18 cellular contexts compared by ENCODE assay signal in genomic region chr2:72415256-72415655, GRCh38.
DNase-seq lines count a peak whose midpoint lies in the region; ATAC-seq and TF ChIP-seq lines count a peak whose summit lies in the region.
"Had no signal": no experiment of that assay in that cellular context is flagged by ENCODE, and none has a peak within 500 bp of the region (broad histone marks: within the 10 kb centered on the region; RNA-seq: fewer than 3 reads in every experiment).

No MANE protein-coding gene starts in this region.

- H4K8ac ChIP-seq in mesenchymal stem cell (ENCODE audit: low read length) = no peak overlapping the region

- in situ Hi-C loops in brain microvascular endothelial cell (cut with HindIII; ENCODE audit: low pct_ligation_motif_present, low sequenced_read_pairs) = no loop called here

- no peaks in the 10 kb centered on the region for H3K9me3 ChIP-seq in mesenchymal stem cell (ENCODE audit: control insufficient read depth, low read length)
- no peaks in the 10 kb centered on the region for H3K9me3 ChIP-seq in uterus

- H2BK120ac ChIP-seq in mesenchymal stem cell (ENCODE audit: low read depth, low read length) = no peak overlapping the region

- H3K18ac ChIP-seq in mesenchymal stem cell (ENCODE audit: low read depth in 1 of 2, low read length in 2 of 2) = no peak overlapping the region

- ATAC-seq in GM21786 (IDR thresholded peaks at IDR 0.05; ENCODE audit: unreplicated experiment) (no peak), HG02610 (IDR thresholded peaks at IDR 0.05; ENCODE audit: unreplicated experiment) (no peak)
- ATAC-seq: foreskin keratinocyte had no signal

- POLR2A ChIA-PET in BJ (lab: Charles Lee) = no interaction called here

- no peak overlapping the region for H3K4ac ChIP-seq in mesenchymal stem cell (ENCODE audit: low read depth in 1 of 2, low read length in 2 of 2)

- peak; percentile 88 for DNase-seq in BJ (ENCODE audit: low read depth)
- DNase-seq in LHCN-M2 (ENCODE audit: low read depth) = peak; percentile 81
- DNase-seq in cardiac fibroblast (ENCODE audit: low read depth in 2 of 2) = peak; percentile 16 to 45
- DNase-seq in mesenchymal stem cell = peak; percentile 6
- no peak for DNase-seq in uterus
- no peak for DNase-seq in brain microvascular endothelial cell
- DNase-seq: activated CD4-positive, alpha-beta memory T cell treated with anti-CD3 and anti-CD28 coated beads for 36 hours; activated T-cell treated with anti-CD3 and anti-CD28 coated beads, Interleukin-2, amount 50 U/mL, for 48 hours; AML-193; COR-L47; effector CD8-positive, alpha-beta T cell; foreskin keratinocyte; NCI-H2081 treated with DMSO at 0.1 percent for 48 hours; NCI-H774 had no signal

- no peak overlapping the region for H2BK5ac ChIP-seq in mesenchymal stem cell (ENCODE audit: low read depth, low read length, poor library complexity, severe bottlenecking)

- no peak overlapping the region for H3K23ac ChIP-seq in mesenchymal stem cell (ENCODE audit: low read length in 2 of 2)

- no peak overlapping the region for H3K14ac ChIP-seq in mesenchymal stem cell (ENCODE audit: low read length in 2 of 2)

- H3K36me3 ChIP-seq in BJ (ENCODE audit: control insufficient read depth, insufficient read depth, low read length) (no peaks in the 10 kb centered on the region), mesenchymal stem cell (ENCODE audit: control insufficient read depth in 1 of 2, insufficient read depth in 2 of 2, low read depth in 1 of 2, low read length in 2 of 2) (no peaks in the 10 kb centered on the region), uterus (no peaks in the 10 kb centered on the region), brain microvascular endothelial cell (replicated peaks) (no peaks in the 10 kb centered on the region)
- H3K36me3 ChIP-seq: suprapubic skin had no signal

- no peak overlapping the region for H2AFZ ChIP-seq in mesenchymal stem cell (ENCODE audit: low read depth, low read length)

- H3K4me3 ChIP-seq in BJ (ENCODE audit: low read depth, low read length) = no peak overlapping the region
- H3K4me3 ChIP-seq in cardiac fibroblast (replicated peaks in 1 of 2; ENCODE audit: low read depth in 2 of 2, low read length in 2 of 2) = no peak overlapping the region
- H3K4me3 ChIP-seq in mesenchymal stem cell (ENCODE audit: insufficient read depth in 1 of 2, low read depth in 1 of 2, low read length in 2 of 2) = no peak overlapping the region
- H3K4me3 ChIP-seq in uterus = no peak overlapping the region
- no peak overlapping the region for H3K4me3 ChIP-seq in brain microvascular endothelial cell (ENCODE audit: low read depth, low read length)
- H3K4me3 ChIP-seq: skin epidermis, suprapubic skin had no signal

- H3K27ac ChIP-seq in mesenchymal stem cell (ENCODE audit: low read length, poor library complexity, severe bottlenecking) (no peak overlapping the region), uterus (no peak overlapping the region), brain microvascular endothelial cell (no peak overlapping the region)
- H3K27ac ChIP-seq: foreskin keratinocyte, skin epidermis, suprapubic skin had no signal

- intact Hi-C loops in uterus (cut with DNase I; ENCODE audit: low total_unique reads) = no loop called here

- H3K27me3 ChIP-seq in BJ (ENCODE audit: control insufficient read depth, insufficient read depth, low read length) (no peaks in the 10 kb centered on the region), mesenchymal stem cell (ENCODE audit: control insufficient read depth in 1 of 2, insufficient read depth in 1 of 2, low read length in 2 of 2) (no peaks in the 10 kb centered on the region), uterus (no peaks in the 10 kb centered on the region), brain microvascular endothelial cell (replicated peaks) (no peaks in the 10 kb centered on the region)
- H3K27me3 ChIP-seq: foreskin keratinocyte, suprapubic skin had no signal

- H2BK15ac ChIP-seq in mesenchymal stem cell (ENCODE audit: low read depth, poor library complexity, severe bottlenecking) = no peak overlapping the region

- H2BK12ac ChIP-seq in mesenchymal stem cell (ENCODE audit: low read length in 2 of 2) = no peak overlapping the region

- H3K79me1 ChIP-seq in mesenchymal stem cell (replicated peaks; ENCODE audit: low read length, poor library complexity, severe bottlenecking) = no peaks in the 10 kb centered on the region

- H3K9ac ChIP-seq in mesenchymal stem cell (ENCODE audit: low read length) = peak overlapping the region; percentile 36

- CTCF ChIA-PET in BJ (lab: Yijun Ruan, JAX) = interaction anchor here (0.9 kb wide), 1 partner anchor 265 kb away, joined by 3 read pairs; no protein-coding TSS in a partner anchor

- 73% methylated on average over 1 of the region's 1 CpG for WGBS in mesenchymal stem cell

- no peak overlapping the region for H3K4me2 ChIP-seq in mesenchymal stem cell (ENCODE audit: low read length, poor library complexity, severe bottlenecking)

- TF ChIP-seq POLR2A in uterus (IDR thresholded peaks at IDR 0.05) = no peak

- no peak overlapping the region for H2AK5ac ChIP-seq in mesenchymal stem cell (ENCODE audit: low read length, severe bottlenecking)

- H4K91ac ChIP-seq in mesenchymal stem cell (ENCODE audit: low read length) = no peak overlapping the region

- TF ChIP-seq CTCF in BJ (IDR thresholded peaks at IDR 0.05; ENCODE audit: insufficient read depth, low read depth, low read length) (no peak), cardiac fibroblast (IDR thresholded peaks at IDR 0.05; ENCODE audit: low read depth, low read length) (no peak), uterus (IDR thresholded peaks at IDR 0.05) (no peak), brain microvascular endothelial cell (IDR thresholded peaks at IDR 0.05; ENCODE audit: low read depth, low read length, missing control alignments) (no peak)

- no peaks in the 10 kb centered on the region for H3K4me1 ChIP-seq in mesenchymal stem cell (ENCODE audit: control insufficient read depth, insufficient read depth, low read depth, low read length)
- no peaks in the 10 kb centered on the region for H3K4me1 ChIP-seq in uterus
- H3K4me1 ChIP-seq: foreskin keratinocyte had no signal

Comparison
In these comparisons a context has a peak if more than half of its experiments do, and no peak if none do; other contexts are left out.
1. DNase-seq: peak in BJ (single experiment), LHCN-M2 (single experiment), cardiac fibroblast (2 of 2) and mesenchymal stem cell (single experiment); none in uterus (0 of 2) and brain microvascular endothelial cell (single experiment).